Comparison of ENCODE assay signal across 10 cellular contexts in genomic region chr13:97122381-97122996, GRCh38.
DNase-seq lines count a peak whose midpoint lies in the region; ATAC-seq lines count a peak whose summit lies in the region.
"Had no signal": no experiment of that assay in that cellular context is flagged by ENCODE, and none has a peak within 500 bp of the region (broad histone marks: within the 10 kb centered on the region; RNA-seq: fewer than 3 reads in every experiment).

No MANE protein-coding gene starts in this region.

- DNase-seq in EL (peak; percentile 70), NCI-H69 (lab: John Stamatoyannopoulos, UW) (peak; percentile 72), dermis blood vessel endothelial cell (peak; percentile 57), myocyte (ENCODE audit: low read depth) (peak; percentile 51), middle frontal gyrus (ENCODE audit: extremely low spot score, low spot score) (no peak), GDM1 (lab: John Stamatoyannopoulos, UW) (no peak)
- DNase-seq: activated T-cell treated with anti-CD3 and anti-CD28 coated beads, Interleukin-2, amount 50 U/mL, for 4 hours; thyroid gland had no signal

- no peak for ATAC-seq in GM19023 (IDR thresholded peaks at IDR 0.05; ENCODE audit: unreplicated experiment)
- no peak for ATAC-seq in HG02884 (IDR thresholded peaks at IDR 0.05; ENCODE audit: unreplicated experiment)
- ATAC-seq: activated T-cell treated with anti-CD3 and anti-CD28 coated beads, Interleukin-2, amount 50 U/mL, for 4 hours had no signal

Comparison
In these comparisons a context has a peak if more than half of its experiments do, and no peak if none do; other contexts are left out.
1. DNase-seq: peak in EL (single experiment), NCI-H69 (single experiment), dermis blood vessel endothelial cell (single experiment) and myocyte (single experiment); none in middle frontal gyrus (single experiment) and GDM1 (single experiment).